20 cellular contexts compared by ENCODE assay signal in the genomic region with DNA sequence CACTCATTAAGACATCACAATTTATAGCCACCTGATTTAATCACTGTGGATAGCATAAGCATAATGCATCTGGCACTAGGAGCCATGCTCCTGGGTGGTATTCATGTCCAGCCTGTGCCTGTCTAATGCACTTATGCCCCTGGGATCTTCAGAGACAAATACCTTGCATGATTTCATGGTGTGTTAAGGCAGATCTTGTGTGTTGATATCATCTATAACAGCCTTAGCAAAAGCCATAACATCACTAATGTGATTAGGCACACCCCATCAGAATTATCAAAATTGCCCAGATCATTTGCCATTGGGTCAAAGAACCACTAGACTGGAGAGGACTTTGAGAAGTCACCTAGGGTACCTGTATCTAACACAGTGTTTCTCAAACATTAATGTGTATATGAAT. TPM values are rescaled to one million over a fixed set of nuclear protein-coding genes. Genes with fewer than 3 reads are reported as not detected.
"Had no signal": no experiment of that assay in that cellular context is flagged by ENCODE, and none has a peak within 500 bp of the region (broad histone marks: within the 10 kb centered on the region; RNA-seq: fewer than 3 reads in every experiment).

No MANE protein-coding gene starts in this region.

- H3K27ac ChIP-seq: cardiac muscle cell, epithelial cell of prostate, left lung, neutrophil, pancreas, sigmoid colon had no signal

- ATAC-seq: natural killer cell treated with Interleukin-12 subunit alpha and Interleukin-12 subunit beta and Interleukin-15 and Interleukin-18, amount 100 ng/mL, for 72 hours had no signal

- H3K36me3 ChIP-seq: adrenal gland, cardiac muscle cell, left lung, neutrophil, pancreas, sigmoid colon, transverse colon had no signal

- H3K4me3 ChIP-seq: adrenal gland, cardiac muscle cell, left lung, pancreas, sigmoid colon, transverse colon had no signal

- DNase-seq: activated CD4-positive, alpha-beta T cell treated with anti-CD3 and anti-CD28 coated beads, Interleukin-2, amount 50 U/mL, for 48 hours; activated CD4-positive, CD25-positive, alpha-beta regulatory T cell treated with anti-CD3 and anti-CD28 coated beads, Interleukin-2, amount 50 U/mL, for 72 hours; activated gamma-delta T cell treated with Interleukin-2 at 50 U/mL for 16 hours; activated T-cell treated with anti-CD3 and anti-CD28 coated beads for 4 hours; adrenal gland; glutamatergic neuron; hypothalamus; left lung; pancreas; sigmoid colon; stimulated activated naive CD4-positive, alpha-beta T cell had no signal

- H3K9me3 Mint-ChIP-seq: activated T-helper 1 cell treated with anti-CD3 and anti-CD28 coated beads, Interleukin-12 subunit alpha, Interleukin-12 subunit beta, Interleukin-2, Interleukin-4 antibody, amounts not matched to agents 30 ng/mL and 10 ng/mL and 1 ng/mL, durations not matched to agents 14 hours and 24 hours and 36 hours; natural killer cell treated with Interleukin-12 subunit alpha and Interleukin-12 subunit beta and Interleukin-15 and Interleukin-18, amount 100 ng/mL, for 72 hours; T-helper 1 cell treated with Interleukin-12 subunit alpha and Interleukin-12 subunit beta and Interleukin-4 antibody, amounts not matched to agents 30 μg/mL and 1 μg/mL, for 36 hours had no signal

- H3K4me3 Mint-ChIP-seq: activated T-helper 1 cell treated with anti-CD3 and anti-CD28 coated beads, Interleukin-12 subunit alpha, Interleukin-12 subunit beta, Interleukin-2, Interleukin-4 antibody, amounts not matched to agents 30 ng/mL and 10 ng/mL and 1 ng/mL, durations not matched to agents 14 hours and 24 hours and 36 hours; mesothelial cell of epicardium; natural killer cell treated with Interleukin-12 subunit alpha and Interleukin-12 subunit beta and Interleukin-15 and Interleukin-18, amount 100 ng/mL, for 72 hours; T-helper 1 cell treated with Interleukin-12 subunit alpha and Interleukin-12 subunit beta and Interleukin-4 antibody, amounts not matched to agents 30 μg/mL and 1 μg/mL, for 36 hours had no signal

- H3K27ac Mint-ChIP-seq: activated naive CD4-positive, alpha-beta T cell treated with anti-CD3 and anti-CD28 coated beads, Interleukin-2, amount 50 U/mL, for 72 hours; activated T-helper 1 cell treated with anti-CD3 and anti-CD28 coated beads, Interleukin-12 subunit alpha, Interleukin-12 subunit beta, Interleukin-2, Interleukin-4 antibody, amounts not matched to agents 30 ng/mL and 10 ng/mL and 1 ng/mL, durations not matched to agents 14 hours and 24 hours and 36 hours; mesothelial cell of epicardium; natural killer cell treated with Interleukin-12 subunit alpha and Interleukin-12 subunit beta and Interleukin-15 and Interleukin-18, amount 100 ng/mL, for 72 hours; T-helper 1 cell treated with Interleukin-12 subunit alpha and Interleukin-12 subunit beta and Interleukin-4 antibody, amounts not matched to agents 30 μg/mL and 1 μg/mL, for 36 hours had no signal

- H3K27me3 ChIP-seq: adrenal gland, cardiac muscle cell, left lung, neutrophil, pancreas, sigmoid colon, transverse colon had no signal

- H3K9me3 ChIP-seq: adrenal gland, left lung, neutrophil, pancreas, sigmoid colon, transverse colon had no signal

- H3K4me1 ChIP-seq: left lung, pancreas had no signal

- H3K36me3 Mint-ChIP-seq: activated naive CD4-positive, alpha-beta T cell treated with anti-CD3 and anti-CD28 coated beads, Interleukin-2, amount 50 U/mL, for 72 hours; mesothelial cell of epicardium; natural killer cell treated with Interleukin-12 subunit alpha and Interleukin-12 subunit beta and Interleukin-15 and Interleukin-18, amount 100 ng/mL, for 72 hours had no signal

RNA-seq across cellular contexts. Expression of gene SELENOP, which starts 43.7 kb away (rescaled TPM):
- total RNA-seq: activated naive CD4-positive, alpha-beta T cell treated with anti-CD3 and anti-CD28 coated beads, Interleukin-2, amount 50 U/mL, for 72 hours; activated T-helper 1 cell treated with anti-CD3 and anti-CD28 coated beads, Interleukin-12 subunit alpha, Interleukin-12 subunit beta, Interleukin-2, Interleukin-4 antibody, amounts not matched to agents 30 ng/mL and 10 ng/mL and 1 ng/mL, durations not matched to agents 14 hours and 24 hours and 36 hours had no signal
